ENCODE assay signal across 13 cellular contexts in genomic region chr2:212723226-212723625, GRCh38.
DNase-seq lines count a peak whose midpoint lies in the region; ATAC-seq and TF ChIP-seq lines count a peak whose summit lies in the region.
"Had no signal": no experiment of that assay in that cellular context is flagged by ENCODE, and none has a peak within 500 bp of the region (broad histone marks: within the 10 kb centered on the region; RNA-seq: fewer than 3 reads in every experiment).

No MANE protein-coding gene starts in this region.

- DNase-seq in Daoy (ENCODE audit: low read depth) (peak; percentile 9), amniotic epithelial cell (ENCODE audit: low read depth) (peak; percentile 54), kidney glomerular epithelial cell (lab: John Stamatoyannopoulos, UW) (peak; percentile 69), DMS53 (lab: John Stamatoyannopoulos, UW) (no peak), mucosa of descending colon (no peak), NCI-H748 (lab: John Stamatoyannopoulos, UW; ENCODE audit: unreplicated experiment) (no peak)
- DNase-seq: activated CD4-positive, CD25-positive, alpha-beta regulatory T cell; mesendoderm; stimulated activated CD4-positive, alpha-beta T cell treated with anti-CD3 and anti-CD28 coated beads, Interleukin-2, amount 100 ng/mL, for 48 hours; stimulated activated naive CD4-positive, alpha-beta T cell had no signal

- intact Hi-C loops in mucosa of descending colon (cut with DNase I, micrococcal nuclease): no loop called here

- ATAC-seq in HG02870 (IDR thresholded peaks at IDR 0.05; ENCODE audit: unreplicated experiment): peak; percentile 32
- ATAC-seq in HG03460 (IDR thresholded peaks at IDR 0.05; ENCODE audit: unreplicated experiment): no peak
- ATAC-seq in mucosa of descending colon: no peak

- no peaks in the 10 kb centered on the region for H3K36me3 ChIP-seq in mucosa of descending colon (ENCODE audit: low read depth)
- H3K36me3 ChIP-seq: ascending aorta had no signal

- H3K4me1 ChIP-seq in mucosa of descending colon (ENCODE audit: low read depth): no peaks in the 10 kb centered on the region
- H3K4me1 ChIP-seq: ascending aorta had no signal

- no peak for TF ChIP-seq CTCF in mucosa of descending colon (IDR thresholded peaks at IDR 0.05)

- no peaks in the 10 kb centered on the region for H3K9me3 ChIP-seq in mucosa of descending colon
- H3K9me3 ChIP-seq: ascending aorta had no signal

- H3K4me3 ChIP-seq in mucosa of descending colon: no peak overlapping the region
- H3K4me3 ChIP-seq: ascending aorta had no signal

Comparison
In these comparisons a context has a peak if more than half of its experiments do, and no peak if none do; other contexts are left out.
1. DNase-seq: peak in Daoy (single experiment), amniotic epithelial cell (single experiment) and kidney glomerular epithelial cell (single experiment); none in DMS53 (single experiment), mucosa of descending colon (0 of 3) and NCI-H748 (single experiment).